In the genomic region with DNA sequence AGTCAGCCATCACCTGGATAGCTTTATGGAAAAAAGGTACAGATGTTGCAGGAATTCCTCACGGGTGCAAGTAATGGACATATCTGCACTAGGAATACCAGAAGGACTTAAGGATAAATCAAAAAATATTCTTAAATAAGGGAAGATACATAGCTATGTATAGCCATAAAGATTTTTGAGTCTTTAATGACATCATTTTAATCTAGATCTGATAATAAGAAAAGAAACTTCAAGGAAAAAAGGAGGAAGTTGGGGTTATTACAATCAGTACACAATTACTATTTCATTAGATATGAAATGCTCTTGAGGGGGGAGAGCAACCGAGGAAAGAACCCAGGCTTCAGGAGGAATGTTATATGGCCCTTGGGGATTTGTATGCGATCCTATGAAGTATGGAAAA, we compare ENCODE assay signal across 27 cellular contexts.
DNase-seq lines count a peak whose midpoint lies in the region; ATAC-seq, FAIRE-seq and TF ChIP-seq lines count a peak whose summit lies in the region.
"Had no signal": no experiment of that assay in that cellular context is flagged by ENCODE, and none has a peak within 500 bp of the region (broad histone marks: within the 10 kb centered on the region; RNA-seq: fewer than 3 reads in every experiment).

No MANE protein-coding gene starts in this region.

- TF ChIP-seq EP300 in HepG2 (IDR thresholded peaks at IDR 0.05; ENCODE audit: low read depth in 2 of 2, low read length in 2 of 2) (no peak), HepG2 (CRISPR knock-in tag; IDR thresholded peaks at IDR 0.05; ENCODE audit: borderline replicate concordance) (no peak)

- no peaks in the 10 kb centered on the region for H3F3A ChIP-seq in smooth muscle cell (ENCODE audit: low read depth)

- in situ Hi-C loops in HepG2 (cut with HindIII; ENCODE audit: extremely low pct_ligation_motif_present, low pct_unique_long_range_greater_than_20kb), result no loop called here

- H3K27me3 ChIP-seq in HepG2 (ENCODE audit: control insufficient read depth in 1 of 2, insufficient read depth in 2 of 2, low read length in 2 of 2) (no peaks in the 10 kb centered on the region), right lobe of liver (no peaks in the 10 kb centered on the region), smooth muscle cell (ENCODE audit: low read depth) (peaks cover 9% of the 10 kb centered on the region), heart right ventricle (no peaks in the 10 kb centered on the region)
- H3K27me3 ChIP-seq: BE2C; BLaER1 treated with 17β-estradiol and CSF1 and Interleukin-3, amounts not matched to agents 10 nM and 100 nM had no signal

- H3K9me3 ChIP-seq in HepG2 (ENCODE audit: low read length), result no peaks in the 10 kb centered on the region
- no peaks in the 10 kb centered on the region for H3K9me3 ChIP-seq in right lobe of liver
- H3K9me3 ChIP-seq in smooth muscle cell (replicated peaks; ENCODE audit: low read depth), result no peaks in the 10 kb centered on the region
- no peaks in the 10 kb centered on the region for H3K9me3 ChIP-seq in heart right ventricle
- H3K9me3 ChIP-seq: BE2C; BLaER1 treated with 17β-estradiol and CSF1 and Interleukin-3, amounts not matched to agents 10 nM and 100 nM; HAP-1 had no signal

- CTCF ChIA-PET in HepG2 (lab: Yijun Ruan, JAX; ENCODE audit: low intra/inter-chr PET ratio, low total read pairs), result no interaction called here

- TF ChIP-seq POLR2A in HepG2 (IDR thresholded peaks at IDR 0.05; ENCODE audit: insufficient read depth in 1 of 2, low read depth in 2 of 2, low read length in 2 of 2), result no peak
- TF ChIP-seq POLR2A in right lobe of liver (IDR thresholded peaks at IDR 0.05), result no peak

- peak overlapping the region; percentile 91 for H3K27ac Mint-ChIP-seq in endothelial cell (ENCODE audit: unreplicated experiment)
- H3K27ac Mint-ChIP-seq in nephron progenitor cell, result peak overlapping the region; percentile 96
- H3K27ac Mint-ChIP-seq: CD14-positive monocyte; CD4-positive, alpha-beta T cell; CD8-positive, alpha-beta memory T cell had no signal

- H3K4me1 ChIP-seq in HepG2 (ENCODE audit: insufficient read depth, low read length) (no peaks in the 10 kb centered on the region), right lobe of liver (no peaks in the 10 kb centered on the region), smooth muscle cell (ENCODE audit: low read depth) (peaks cover 24% of the 10 kb centered on the region), heart right ventricle (peaks cover 0 to 25% (median 7%) of the 10 kb centered on the region in 9 donors)

- H3K4me3 Mint-ChIP-seq in endothelial cell (ENCODE audit: unreplicated experiment) (no peak overlapping the region), nephron progenitor cell (no peak overlapping the region)
- H3K4me3 Mint-ChIP-seq: CD14-positive monocyte; CD4-positive, alpha-beta T cell; CD8-positive, alpha-beta memory T cell had no signal

- H4K20me1 ChIP-seq in HepG2 (ENCODE audit: insufficient read depth, low read length) (no peaks in the 10 kb centered on the region; the same call in 1 of the 2 replicates), smooth muscle cell (ENCODE audit: low read depth) (no peaks in the 10 kb centered on the region)
- H4K20me1 ChIP-seq: BLaER1 treated with 17β-estradiol and CSF1 and Interleukin-3, amounts not matched to agents 10 nM and 100 nM had no signal

- DNase-seq in HepG2 (ENCODE audit: low spot score) (no peak), right lobe of liver (no peak), endothelial cell (ENCODE audit: low spot score) (no peak), nephron progenitor cell (no peak), smooth muscle cell (lab: John Stamatoyannopoulos, UW; ENCODE audit: unreplicated experiment) (no peak), hippocampal formation (lab: John Stamatoyannopoulos, UW) (no peak), GDM1 (lab: John Stamatoyannopoulos, UW) (no peak), heart right ventricle (no peak)
- DNase-seq: ACHN; AML-193; BE2C; CD4-positive, alpha-beta T cell; CD8-positive, alpha-beta memory T cell; DMS 273 treated with DMSO at 0.1 percent for 48 hours; DMS79; EL; GF-D8; GOT3 had no signal

- H3K9ac ChIP-seq in HepG2 (ENCODE audit: insufficient read depth, low read depth, low read length) (no peak overlapping the region), smooth muscle cell (ENCODE audit: low read depth) (no peak overlapping the region)
- H3K9ac ChIP-seq: BLaER1 treated with 17β-estradiol and CSF1 and Interleukin-3, amounts not matched to agents 10 nM and 100 nM had no signal

- H3K9me3 Mint-ChIP-seq in endothelial cell (ENCODE audit: unreplicated experiment) (no peaks in the 10 kb centered on the region), nephron progenitor cell (no peaks in the 10 kb centered on the region)
- H3K9me3 Mint-ChIP-seq: CD14-positive monocyte; CD4-positive, alpha-beta T cell; CD8-positive, alpha-beta memory T cell had no signal

- H3K36me3 Mint-ChIP-seq in endothelial cell (ENCODE audit: low read depth, unreplicated experiment) (no peaks in the 10 kb centered on the region), nephron progenitor cell (ENCODE audit: low read depth) (no peaks in the 10 kb centered on the region)

- FAIRE-seq in HepG2 (lab: Jason Lieb, UNC), result no peak
- FAIRE-seq: A204.1, D721Med, GM12891, GM18507, H54 had no signal

- H3K4me3 ChIP-seq in HepG2 (replicated peaks in 1 of 3; ENCODE audit: insufficient read depth in 1 of 3, low read depth in 2 of 3, low read length in 3 of 3), result no peak overlapping the region
- H3K4me3 ChIP-seq in right lobe of liver, result no peak overlapping the region
- H3K4me3 ChIP-seq in smooth muscle cell, result no peak overlapping the region
- H3K4me3 ChIP-seq in heart right ventricle, result no peak overlapping the region
- H3K4me3 ChIP-seq: BLaER1 treated with 17β-estradiol and CSF1 and Interleukin-3, amounts not matched to agents 10 nM and 100 nM; HAP-1 had no signal

- H3K4me1 Mint-ChIP-seq in endothelial cell (ENCODE audit: unreplicated experiment) (peaks cover 42% of the 10 kb centered on the region), nephron progenitor cell (peaks cover 71% of the 10 kb centered on the region)
- H3K4me1 Mint-ChIP-seq: CD8-positive, alpha-beta memory T cell had no signal

- intact Hi-C loops in HepG2 (cut with micrococcal nuclease; ENCODE audit: unreplicated experiment) (no loop called here), right lobe of liver (cut with DNase I) (no loop called here), heart right ventricle (cut with DNase I) (loop anchor here in 2 of 10 donors (5.0 to 10.0 kb wide), 2 partner anchors 33 to 995 kb away; no protein-coding TSS in a partner anchor)

- WGBS in HepG2 (ENCODE audit: low lambda C conversion rate), result 97% methylated on average over 3 of the region's 3 CpGs
- 77% methylated on average over 2 of the region's 3 CpGs for WGBS in right lobe of liver (ENCODE audit: insufficient coverage, low coverage, low lambda C conversion rate, missing lambda C conversion rate)
- 58% methylated on average over 3 of the region's 3 CpGs for WGBS in smooth muscle cell (ENCODE audit: low lambda C conversion rate)
- WGBS in heart right ventricle, 2 donors, result 70 to 75% methylated on average over 3 of the region's 3 CpGs

- H2AFZ ChIP-seq in HepG2 (ENCODE audit: low read length) (no peak overlapping the region), smooth muscle cell (ENCODE audit: low read depth) (no peak overlapping the region)

- POLR2A ChIA-PET in HepG2 (lab: Yijun Ruan, JAX), result no interaction called here

- no peak for ATAC-seq in HepG2
- ATAC-seq in right lobe of liver, result no peak
- no peak for ATAC-seq in heart right ventricle

- H3K79me2 ChIP-seq in HepG2 (ENCODE audit: insufficient read depth, low read length) (no peaks in the 10 kb centered on the region), smooth muscle cell (ENCODE audit: low read depth) (no peaks in the 10 kb centered on the region)

- H3K27ac ChIP-seq in HepG2 (ENCODE audit: extremely low read length, insufficient read depth, low read length) (no peak overlapping the region), right lobe of liver (no peak overlapping the region), smooth muscle cell (ENCODE audit: low read depth) (no peak overlapping the region), heart right ventricle (no peak overlapping the region)
- H3K27ac ChIP-seq: 22Rv1; BLaER1 treated with 17β-estradiol and CSF1 and Interleukin-3, amounts not matched to agents 10 nM and 100 nM had no signal

- H3K27me3 Mint-ChIP-seq in endothelial cell (ENCODE audit: unreplicated experiment) (no peaks in the 10 kb centered on the region), nephron progenitor cell (ENCODE audit: low read depth, poor library complexity) (peaks cover 3% of the 10 kb centered on the region)
- H3K27me3 Mint-ChIP-seq: CD4-positive, alpha-beta T cell; CD8-positive, alpha-beta memory T cell had no signal

- H3K4me2 ChIP-seq in HepG2 (ENCODE audit: low read depth, low read length) (no peak overlapping the region), smooth muscle cell (peak overlapping the region; percentile 19)
- H3K4me2 ChIP-seq: BLaER1 treated with 17β-estradiol and CSF1 and Interleukin-3, amounts not matched to agents 10 nM and 100 nM had no signal

- no TSS peak for BruUV-seq in HepG2 (replicated peaks; lab: Mats Ljungman, UMichigan)

- no peak for TF ChIP-seq CTCF in HepG2 (CRISPR knock-in tag; IDR thresholded peaks at IDR 0.05)
- TF ChIP-seq CTCF in right lobe of liver (IDR thresholded peaks at IDR 0.05), result no peak
- TF ChIP-seq CTCF in endothelial cell (IDR thresholded peaks at IDR 0.05; ENCODE audit: unreplicated experiment), result no peak
- no peak for TF ChIP-seq CTCF in nephron progenitor cell (IDR thresholded peaks at IDR 0.05)
- no peak for TF ChIP-seq CTCF in smooth muscle cell (IDR thresholded peaks at IDR 0.05; ENCODE audit: borderline replicate concordance, insufficient read depth, poor library complexity, severe bottlenecking)
- no peak for TF ChIP-seq CTCF in heart right ventricle (IDR thresholded peaks at IDR 0.05)

- H3K36me3 ChIP-seq in HepG2 (replicated peaks in 1 of 2; ENCODE audit: control insufficient read depth in 1 of 2, insufficient read depth in 2 of 2, low read length in 2 of 2) (peaks cover 11 to 65% of the 10 kb centered on the region in 2 experiments), right lobe of liver (no peaks in the 10 kb centered on the region), smooth muscle cell (ENCODE audit: low read depth) (no peaks in the 10 kb centered on the region), heart right ventricle (no peaks in the 10 kb centered on the region)
- H3K36me3 ChIP-seq: BE2C, HAP-1 had no signal

- TF ChIP-seq RAD21 in HepG2 (CRISPR knock-in tag; IDR thresholded peaks at IDR 0.05), result no peak

TF ChIP-seq in HepG2, 621 proteins besides CTCF, POLR2A, EP300 and RAD21:
- TF ChIP-seq ZC3H4 (CRISPR knock-in tag; IDR thresholded peaks at IDR 0.05; ENCODE audit: borderline replicate concordance) (no peak), ATF7 (IDR thresholded peaks at IDR 0.05) (peak; percentile 57), ATF7 (CRISPR knock-in tag; IDR thresholded peaks at IDR 0.05) (no peak)
